12 cellular contexts compared by ENCODE assay signal in the genomic region with DNA sequence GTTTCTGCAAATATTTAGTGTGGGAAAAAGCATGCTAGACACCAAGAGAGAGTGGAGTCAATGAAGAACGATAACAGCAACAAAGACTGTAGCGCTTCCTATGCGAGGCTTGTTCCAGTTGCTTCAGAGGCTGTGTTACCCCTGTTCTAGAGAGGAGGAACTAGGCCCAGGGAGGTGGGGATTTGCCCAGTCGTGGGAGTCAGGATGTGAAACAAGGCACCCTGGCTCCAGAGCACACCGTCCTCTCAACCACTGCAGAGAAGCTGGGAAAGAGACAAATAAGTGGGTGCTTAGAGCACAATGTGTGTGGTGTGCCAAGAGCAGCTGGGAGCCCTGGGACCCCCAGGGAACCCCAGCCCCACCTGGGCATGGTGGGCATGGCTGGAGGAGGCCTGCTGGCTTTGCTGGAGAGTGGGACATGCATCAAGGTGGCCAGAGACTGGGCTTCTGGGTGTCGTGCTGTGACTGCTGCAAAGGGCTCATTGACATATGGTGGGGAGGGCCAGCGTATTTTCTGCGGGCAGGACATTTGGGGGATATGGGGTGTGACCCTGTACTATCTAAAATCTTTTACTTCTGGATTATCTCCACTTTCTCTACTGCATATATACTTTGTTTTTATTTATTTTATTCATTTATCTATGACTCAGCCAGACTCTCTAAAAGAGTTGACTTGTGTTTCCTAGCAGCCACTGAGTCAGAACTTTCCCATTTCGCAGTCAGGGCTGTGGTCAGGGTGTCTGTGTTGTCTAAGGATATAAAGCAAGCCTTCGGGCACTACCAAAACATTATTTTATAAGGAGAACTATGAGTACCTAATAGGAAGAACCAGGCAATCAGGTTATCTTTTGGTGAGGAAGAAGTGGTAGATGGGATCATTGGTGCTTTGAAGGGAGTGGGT.
A peak's percentile ranks its signal among the peaks of the same experiment; 100 is the strongest.
DNase-seq lines count a peak whose midpoint lies in the region; ATAC-seq, FAIRE-seq and TF ChIP-seq lines count a peak whose summit lies in the region.
"Had no signal": no experiment of that assay in that cellular context is flagged by ENCODE, and none has a peak within 500 bp of the region (broad histone marks: within the 10 kb centered on the region; RNA-seq: fewer than 3 reads in every experiment).

No MANE protein-coding gene starts in this region.

- H3K79me2 ChIP-seq in HCT116 (ENCODE audit: insufficient read depth, low read length) (peaks cover 100% of the 10 kb centered on the region), astrocyte (ENCODE audit: insufficient read depth, low read length) (peaks cover 61% of the 10 kb centered on the region)

- TF ChIP-seq RAD21 in HCT116 (IDR thresholded peaks at IDR 0.05; ENCODE audit: low read depth) = no peak

- peak overlapping the region; percentile 91 for H3K27ac Mint-ChIP-seq in astrocyte (ENCODE audit: unreplicated experiment)
- H3K27ac Mint-ChIP-seq in activated CD4-positive, alpha-beta T cell treated with anti-CD3 and anti-CD28 coated beads, Interleukin-2, amount 10 ng/mL, durations not matched to agents 7 days and 5 days = no peak overlapping the region
- no peak overlapping the region for H3K27ac Mint-ChIP-seq in effector memory CD8-positive, alpha-beta T cell

- H3K36me3 ChIP-seq in HCT116 (ENCODE audit: control insufficient read depth in 1 of 2, insufficient read depth in 2 of 2, low read length in 2 of 2) (peaks cover 28 to 37% of the 10 kb centered on the region in 2 experiments), astrocyte (ENCODE audit: insufficient read depth, low read length) (no peaks in the 10 kb centered on the region), tibial artery (peaks cover 0 to 2% (median 0%) of the 10 kb centered on the region in 3 donors)

- H3K27me3 Mint-ChIP-seq in astrocyte (ENCODE audit: low read depth, unreplicated experiment) = no peaks in the 10 kb centered on the region
- H3K27me3 Mint-ChIP-seq in activated CD4-positive, alpha-beta T cell treated with anti-CD3 and anti-CD28 coated beads, Interleukin-2, amount 10 ng/mL, durations not matched to agents 7 days and 5 days = peaks cover 12% of the 10 kb centered on the region
- H3K27me3 Mint-ChIP-seq in effector memory CD8-positive, alpha-beta T cell = no peaks in the 10 kb centered on the region

- CTCF ChIA-PET in HCT116 (lab: Charles Lee) = interaction anchor here (0.5 kb wide), 1 partner anchor 95 kb away, joined by 4 read pairs; no protein-coding TSS in a partner anchor
- CTCF ChIA-PET in activated CD4-positive, alpha-beta T cell treated with anti-CD3 and anti-CD28 coated beads, Interleukin-2, amount 10 ng/mL, durations not matched to agents 7 days and 5 days (lab: Charles Lee) = no interaction called here

- BruUV-seq in HCT116 (replicated peaks; lab: Mats Ljungman, UMichigan) = no TSS peak

- no peaks in the 10 kb centered on the region for H3K9me2 ChIP-seq in HCT116 (ENCODE audit: insufficient read depth)

- FAIRE-seq in astrocyte (lab: Jason Lieb, UNC) (peak; percentile 43), islet of Langerhans (lab: Jason Lieb, UNC) (peak; percentile 17)

- no peaks in the 10 kb centered on the region for H3K9me3 ChIP-seq in HCT116 (ENCODE audit: control insufficient read depth in 1 of 2, insufficient read depth in 1 of 2, low read depth in 1 of 2, low read length in 2 of 2)
- H3K9me3 ChIP-seq in astrocyte (ENCODE audit: insufficient read depth, low read depth, low read length) = no peaks in the 10 kb centered on the region
- H3K9me3 ChIP-seq in tibial artery = no peaks in the 10 kb centered on the region
- H3K9me3 ChIP-seq: heart right ventricle, testis had no signal

- H3K4me3 ChIP-seq in HCT116 (replicated peaks in 1 of 2; ENCODE audit: low read depth in 1 of 2, low read length in 2 of 2) = no peak overlapping the region
- no peak overlapping the region for H3K4me3 ChIP-seq in astrocyte (ENCODE audit: insufficient read depth, low read depth, low read length)
- H3K4me3 ChIP-seq in tibial artery = no peak overlapping the region
- H3K4me3 ChIP-seq: heart right ventricle, testis had no signal

- TF ChIP-seq CTCF in HCT116 (IDR thresholded peaks at IDR 0.05 in 2 of 3, conservative IDR thresholded peaks at IDR 0.05 in 1 of 3; ENCODE audit: borderline replicate concordance in 1 of 3, insufficient read depth in 1 of 3, low read depth in 2 of 3, low read length in 2 of 3) (no peak), astrocyte (IDR thresholded peaks at IDR 0.05; ENCODE audit: insufficient read depth, low read depth, low read length) (no peak), tibial artery (IDR thresholded peaks at IDR 0.05) (no peak)

- POLR2A ChIA-PET in HCT116 (lab: Charles Lee) = no interaction called here
- POLR2A ChIA-PET in activated CD4-positive, alpha-beta T cell treated with anti-CD3 and anti-CD28 coated beads, Interleukin-2, amount 10 ng/mL, durations not matched to agents 7 days and 5 days (lab: Charles Lee) = interaction anchor here (0.6 kb wide), 1 partner anchor 15 kb away, joined by 3 read pairs; no protein-coding TSS in a partner anchor

- H3K36me3 Mint-ChIP-seq in astrocyte (ENCODE audit: low read depth, unreplicated experiment) = peaks cover 32% of the 10 kb centered on the region
- no peaks in the 10 kb centered on the region for H3K36me3 Mint-ChIP-seq in activated CD4-positive, alpha-beta T cell treated with anti-CD3 and anti-CD28 coated beads, Interleukin-2, amount 10 ng/mL, durations not matched to agents 7 days and 5 days (ENCODE audit: low read depth)
- H3K36me3 Mint-ChIP-seq in effector memory CD8-positive, alpha-beta T cell (ENCODE audit: insufficient read depth) = no peaks in the 10 kb centered on the region

- TF ChIP-seq POLR2A in HCT116 (IDR thresholded peaks at IDR 0.05; ENCODE audit: borderline replicate concordance, extremely low read depth, insufficient read depth, insufficient read length) = no peak

- ATAC-seq in HCT116 (no peak), GM18909 (IDR thresholded peaks at IDR 0.05; ENCODE audit: poor library complexity, unreplicated experiment) (no peak)
- ATAC-seq in effector memory CD8-positive, alpha-beta T cell (replicated peaks) = no peak

- H3K4me3 Mint-ChIP-seq in astrocyte (ENCODE audit: unreplicated experiment) = no peak overlapping the region
- H3K4me3 Mint-ChIP-seq in activated CD4-positive, alpha-beta T cell treated with anti-CD3 and anti-CD28 coated beads, Interleukin-2, amount 10 ng/mL, durations not matched to agents 7 days and 5 days = no peak overlapping the region
- no peak overlapping the region for H3K4me3 Mint-ChIP-seq in effector memory CD8-positive, alpha-beta T cell

- H3K9ac ChIP-seq in HCT116 (ENCODE audit: low read length) = no peak overlapping the region
- peak overlapping the region; percentile 51 for H3K9ac ChIP-seq in astrocyte (ENCODE audit: low read length)

- H4K20me1 ChIP-seq in HCT116 (ENCODE audit: insufficient read depth) (peaks cover 31% of the 10 kb centered on the region; the same call in 1 of the 2 replicates), astrocyte (ENCODE audit: insufficient read depth, low read length) (peaks cover 24% of the 10 kb centered on the region)

- no peaks in the 10 kb centered on the region for H3K27me3 ChIP-seq in HCT116 (ENCODE audit: insufficient read depth, low read length)
- H3K27me3 ChIP-seq in astrocyte (ENCODE audit: insufficient read depth, low read length) = no peaks in the 10 kb centered on the region
- no peaks in the 10 kb centered on the region for H3K27me3 ChIP-seq in tibial artery
- H3K27me3 ChIP-seq: heart right ventricle, testis had no signal

- DNase-seq in HCT116 (ENCODE audit: low read depth, low spot score) (no peak), astrocyte (ENCODE audit: low read depth) (peak; percentile 93), tibial artery (no peak)
- no peak for DNase-seq in stimulated activated CD4-positive, alpha-beta T cell treated with anti-CD3 and anti-CD28 coated beads, Interleukin-15, amount 100 ng/mL, for 24 hours
- no peak for DNase-seq in activated CD4-positive, alpha-beta T cell treated with anti-CD3 and anti-CD28 coated beads, Interleukin-2, amount 10 ng/mL, durations not matched to agents 7 days and 5 days
- DNase-seq in effector memory CD8-positive, alpha-beta T cell = no peak
- DNase-seq: activated CD4-positive, alpha-beta T cell treated with anti-CD3 and anti-CD28 coated beads for 48 hours; heart right ventricle; Karpas-422; testis had no signal

- RAD21 ChIA-PET in HCT116 (lab: Charles Lee; ENCODE audit: low non-redundant PET in 1 of 2, low total read pairs in 2 of 2, uncharacterized antibody in 2 of 2, unreplicated experiment in 2 of 2) = no interaction called here

- H3K4me1 ChIP-seq in HCT116 (ENCODE audit: control insufficient read depth in 1 of 2, insufficient read depth in 2 of 2, low read length in 2 of 2) = peaks cover 12 to 22% of the 10 kb centered on the region in 2 experiments; a peak in 2 of 4 replicates
- H3K4me1 ChIP-seq in astrocyte (ENCODE audit: insufficient read depth, low read length) = peaks cover 29% of the 10 kb centered on the region
- H3K4me1 ChIP-seq in tibial artery = peaks cover 0 to 96% (median 74%) of the 10 kb centered on the region in 4 donors

- intact Hi-C loops in HCT116 (cut with micrococcal nuclease) (no loop called here), tibial artery (cut with DNase I; ENCODE audit: low total_unique reads) (no loop called here)

- H2AFZ ChIP-seq in HCT116 (ENCODE audit: low read depth, low read length, poor library complexity, severe bottlenecking) (no peak overlapping the region), astrocyte (ENCODE audit: low read depth, low read length) (no peak overlapping the region)

- no peak overlapping the region for H3K27ac ChIP-seq in HCT116 (ENCODE audit: low read depth, low read length)
- peak overlapping the region; percentile 84 for H3K27ac ChIP-seq in astrocyte (ENCODE audit: low read depth, low read length)
- peak overlapping the region; percentile 64 to 86 for H3K27ac ChIP-seq in tibial artery
- H3K27ac ChIP-seq: testis had no signal

- H3K9me3 Mint-ChIP-seq in astrocyte (ENCODE audit: unreplicated experiment) = peaks cover 1% of the 10 kb centered on the region
- H3K9me3 Mint-ChIP-seq in activated CD4-positive, alpha-beta T cell treated with anti-CD3 and anti-CD28 coated beads, Interleukin-2, amount 10 ng/mL, durations not matched to agents 7 days and 5 days = no peaks in the 10 kb centered on the region
- H3K9me3 Mint-ChIP-seq in effector memory CD8-positive, alpha-beta T cell = no peaks in the 10 kb centered on the region

- H3K4me2 ChIP-seq in HCT116 (ENCODE audit: low read length) (no peak overlapping the region), astrocyte (ENCODE audit: low read length) (peak overlapping the region; percentile 62)

- H3K4me1 Mint-ChIP-seq in astrocyte (ENCODE audit: low read depth, unreplicated experiment) = peaks cover 75% of the 10 kb centered on the region
- peaks cover 3% of the 10 kb centered on the region for H3K4me1 Mint-ChIP-seq in activated CD4-positive, alpha-beta T cell treated with anti-CD3 and anti-CD28 coated beads, Interleukin-2, amount 10 ng/mL, durations not matched to agents 7 days and 5 days
- H3K4me1 Mint-ChIP-seq in effector memory CD8-positive, alpha-beta T cell (ENCODE audit: low read depth in 2 of 2) = peaks cover 9 to 20% of the 10 kb centered on the region in 2 donors

TF ChIP-seq in HCT116, 20 proteins besides CTCF, POLR2A, EP300 and RAD21 (continues in another document):
- TF ChIP-seq YY1 (IDR thresholded peaks at IDR 0.05; ENCODE audit: extremely low read depth, insufficient replicate concordance, low read depth, low read length) = no peak
- no peak for TF ChIP-seq TCF7L2 (IDR thresholded peaks at IDR 0.05; ENCODE audit: borderline replicate concordance, extremely low read depth, insufficient read depth, insufficient read length)
